In the genomic region with DNA sequence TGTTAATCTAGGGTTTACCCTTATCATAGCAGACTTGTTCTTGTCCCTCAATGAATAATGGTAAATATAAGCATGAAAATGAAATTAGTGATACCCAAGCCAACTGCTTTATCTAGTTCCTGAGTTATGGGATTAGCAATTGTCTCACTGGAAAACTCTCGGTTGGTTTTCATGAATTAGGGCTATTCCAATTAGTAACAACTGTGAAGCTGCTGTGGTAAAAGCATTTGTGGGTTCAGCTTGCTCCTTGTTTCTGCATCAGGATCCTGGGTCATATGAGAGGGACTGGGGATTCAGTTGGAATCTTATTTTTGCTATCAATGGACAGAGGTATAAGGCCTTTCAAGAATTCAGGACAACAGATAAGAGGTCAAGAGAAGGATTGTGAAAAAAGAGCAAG, we compare ENCODE assay signal across 10 cellular contexts. TPM values are rescaled to one million over a fixed set of nuclear protein-coding genes. Genes with fewer than 3 reads are reported as not detected.
"Had no signal": no experiment of that assay in that cellular context is flagged by ENCODE, and none has a peak within 500 bp of the region (broad histone marks: within the 10 kb centered on the region; RNA-seq: fewer than 3 reads in every experiment).

No MANE protein-coding gene starts in this region.

- H3K27me3 Mint-ChIP-seq: IgD-negative memory B cell had no signal

- H3K36me3 Mint-ChIP-seq: IgD-negative memory B cell had no signal

- H3K4me3 ChIP-seq: K562 had no signal

- H3K4me1 Mint-ChIP-seq: IgD-negative memory B cell had no signal

- H3K4me3 Mint-ChIP-seq: IgD-negative memory B cell had no signal

- H3K27ac ChIP-seq: HL-60 had no signal

- H3K9me3 Mint-ChIP-seq: IgD-negative memory B cell had no signal

- FAIRE-seq: HepG2, HTR-8/SVneo, K562 had no signal

- H3K27ac Mint-ChIP-seq: IgD-negative memory B cell had no signal

- DNase-seq: IMR-90, KBM-7, KG1 had no signal

- ATAC-seq: HepG2, K562 had no signal

RNA-seq across cellular contexts. Expression of a gene that starts 50.2 kb away (rescaled TPM):
- total RNA-seq: HepG2, HT-29, HT1080, IMR-90, K562 had no signal
- polyA plus RNA-seq: HepG2, IgD-negative memory B cell, IMR-90, K562 had no signal
